ENCODE assay signal across 18 cellular contexts in genomic region chr4:181796502-181796901, GRCh38.
A peak's percentile ranks its signal among the peaks of the same experiment; 100 is the strongest.
DNase-seq lines count a peak whose midpoint lies in the region; ATAC-seq, FAIRE-seq and TF ChIP-seq lines count a peak whose summit lies in the region.
"Had no signal": no experiment of that assay in that cellular context is flagged by ENCODE, and none has a peak within 500 bp of the region (broad histone marks: within the 10 kb centered on the region; RNA-seq: fewer than 3 reads in every experiment).

No MANE protein-coding gene starts in this region.

- no peaks in the 10 kb centered on the region for H3K79me2 ChIP-seq in K562 (ENCODE audit: control insufficient read depth, insufficient read depth, low read length)

- DNase-seq in HPDE6-E6E7 (ENCODE audit: extremely low spot score): peak; percentile 58
- DNase-seq in NCI-H524 (lab: John Stamatoyannopoulos, UW): peak; percentile 36 to 78
- peak in 1 of 4 experiments; percentile 1 for DNase-seq in K562 (ENCODE audit: extremely low read depth in 1 of 4, low spot score in 3 of 4)
- DNase-seq in kidney tubule cell (ENCODE audit: low spot score): peak; percentile 49
- no peak for DNase-seq in DMS153 (lab: John Stamatoyannopoulos, UW)
- no peak for DNase-seq in GM12892 (ENCODE audit: insufficient read length)
- no peak for DNase-seq in Peyer's patch
- DNase-seq: activated CD4-positive, alpha-beta T cell treated with anti-CD3 and anti-CD28 coated beads, Interleukin-2, amount 10 ng/mL, durations not matched to agents 7 days and 5 days; activated naive CD8-positive, alpha-beta T cell treated with anti-CD3 and anti-CD28 coated beads, Interleukin-2, amount 50 U/mL, for 24 hours; activated T-cell treated with anti-CD3 and anti-CD28 coated beads, Interleukin-2, amount 50 U/mL, for 72 hours; DND-41; heart right ventricle; left cardiac atrium; NCI-H1436 treated with DMSO at 0.1 percent for 48 hours; NCI-H510A had no signal

- BruUV-seq in K562 (replicated peaks; lab: Mats Ljungman, UMichigan): no TSS peak

- no peak for ATAC-seq in K562
- ATAC-seq: activated naive CD8-positive, alpha-beta T cell treated with anti-CD3 and anti-CD28 coated beads, Interleukin-2, amount 50 U/mL, for 24 hours; activated T-cell treated with anti-CD3 and anti-CD28 coated beads, Interleukin-2, amount 50 U/mL, for 72 hours; heart right ventricle; left cardiac atrium had no signal

- H3K27ac ChIP-seq in K562 (ENCODE audit: extremely low read depth, low read depth, low read length) (no peak overlapping the region), Peyer's patch (no peak overlapping the region)
- H3K27ac ChIP-seq: heart right ventricle, prostate gland had no signal

- H2AFZ ChIP-seq in K562 (ENCODE audit: low read depth, low read length): no peak overlapping the region

- no peak for TF ChIP-seq EP300 in K562 (IDR thresholded peaks at IDR 0.05; ENCODE audit: low read length)

- H3K9me3 ChIP-seq in K562 (replicated peaks; ENCODE audit: control insufficient read depth, insufficient read depth, low read depth, low read length) (no peaks in the 10 kb centered on the region), Peyer's patch (no peaks in the 10 kb centered on the region)
- H3K9me3 ChIP-seq: prostate gland had no signal

- WGBS in K562 (ENCODE audit: insufficient coverage, low coverage, missing lambda C conversion rate): 0% methylated on average over 8 of the region's 8 CpGs

- TF ChIP-seq POLR2A in K562 (conservative IDR thresholded peaks at IDR 0.05) (no peak), GM12892 (IDR thresholded peaks at IDR 0.05; ENCODE audit: low read depth, low read length) (no peak), Peyer's patch (IDR thresholded peaks at IDR 0.05) (no peak)

- CTCF ChIA-PET in K562 (lab: Yijun Ruan, JAX; ENCODE audit: low intra/inter-chr PET ratio): no interaction called here

- TF ChIP-seq CTCF in K562 (IDR thresholded peaks at IDR 0.05 in 2 of 3, conservative IDR thresholded peaks at IDR 0.05 in 1 of 3; ENCODE audit: insufficient read depth in 2 of 3, low read depth in 1 of 3, low read length in 3 of 3) (no peak), Peyer's patch (IDR thresholded peaks at IDR 0.05) (no peak)

- no peaks in the 10 kb centered on the region for H4K20me1 ChIP-seq in K562 (replicated peaks; ENCODE audit: control insufficient read depth, insufficient read depth, low read length)

- intact Hi-C loops in K562 (cut with micrococcal nuclease): no loop called here

- no peak overlapping the region for H3K9ac ChIP-seq in K562 (ENCODE audit: insufficient read depth in 1 of 2, low read depth in 2 of 2, low read length in 2 of 2)

- FAIRE-seq in K562 (lab: Jason Lieb, UNC): no peak
- no peak for FAIRE-seq in GM12892 (lab: Jason Lieb, UNC)
- FAIRE-seq: endometrium, H1 had no signal

- POLR2A ChIA-PET in K562 (lab: Yijun Ruan, JAX): no interaction called here

- in situ Hi-C loops in K562 (cut with MboI): no loop called here

- H3K4me1 ChIP-seq in K562 (replicated peaks in 1 of 2; ENCODE audit: control insufficient read depth in 2 of 2, insufficient read depth in 2 of 2, low read length in 2 of 2) (no peaks in the 10 kb centered on the region), Peyer's patch (no peaks in the 10 kb centered on the region)
- H3K4me1 ChIP-seq: heart right ventricle, prostate gland had no signal

- H3K36me3 ChIP-seq in K562 (ENCODE audit: control insufficient read depth, insufficient read depth, low read length) (no peaks in the 10 kb centered on the region), Peyer's patch (no peaks in the 10 kb centered on the region)
- H3K36me3 ChIP-seq: heart right ventricle, prostate gland had no signal

- no peak overlapping the region for H3K4me2 ChIP-seq in K562 (ENCODE audit: insufficient read depth, low read length)

- H3K9me1 ChIP-seq in K562 (ENCODE audit: control insufficient read depth, insufficient read depth, low read length): no peaks in the 10 kb centered on the region

- H3K27me3 ChIP-seq in K562 (ENCODE audit: control insufficient read depth in 2 of 2, insufficient read depth in 2 of 2, low read length in 2 of 2) (no peaks in the 10 kb centered on the region), Peyer's patch (no peaks in the 10 kb centered on the region)
- H3K27me3 ChIP-seq: heart right ventricle had no signal

- no peak for TF ChIP-seq RAD21 in K562 (CRISPR knock-in tag; conservative IDR thresholded peaks at IDR 0.05 in 1 of 2, IDR thresholded peaks at IDR 0.05 in 1 of 2)

- H3K4me3 ChIP-seq in K562: no peak overlapping the region
- no peak overlapping the region for H3K4me3 ChIP-seq in Peyer's patch
- H3K4me3 ChIP-seq: heart right ventricle, prostate gland had no signal

TF ChIP-seq in K562, 482 proteins besides CTCF, POLR2A, EP300 and RAD21:
- TF ChIP-seq CEBPB (tag; IDR thresholded peaks at IDR 0.05) (0 out of 2 replicates have a peak, but pooled peaks have one; percentile 10), HOXB6 (CRISPR knock-in tag; IDR thresholded peaks at IDR 0.05; ENCODE audit: borderline replicate concordance) (no peak), CEBPG (CRISPR knock-in tag; IDR thresholded peaks at IDR 0.05) (no peak), CEBPG (tag; conservative IDR thresholded peaks at IDR 0.05 in 1 of 2, IDR thresholded peaks at IDR 0.05 in 1 of 2) (0 out of 4 replicates have a peak, but pooled peaks of 1 of the 2 experiments have one; percentile 22), ATF3 (IDR thresholded peaks at IDR 0.05) (peak; percentile 35; the same call in 1 of the 2 replicates), ATF3 (CRISPR knock-in tag; conservative IDR thresholded peaks at IDR 0.05) (no peak), ZBTB33 (CRISPR knock-in tag; IDR thresholded peaks at IDR 0.05) (no peak), UBTF (IDR thresholded peaks at IDR 0.05; ENCODE audit: borderline replicate concordance in 1 of 2, low read depth in 2 of 2, low read length in 2 of 2) (no peak), CGGBP1 (CRISPR knock-in tag; IDR thresholded peaks at IDR 0.05) (no peak), ZNF57 (CRISPR knock-in tag; IDR thresholded peaks at IDR 0.05) (no peak), ZNF445 (CRISPR knock-in tag; IDR thresholded peaks at IDR 0.05; ENCODE audit: low read depth) (no peak)

Comparison
In these comparisons a context has a peak if more than half of its experiments do, and no peak if none do; other contexts are left out.
1. DNase-seq: peak in HPDE6-E6E7 (single experiment), NCI-H524 (2 of 2) and kidney tubule cell (single experiment); none in DMS153 (single experiment), GM12892 (single experiment) and Peyer's patch (0 of 3).